Comparison of ENCODE assay signal across 1 cellular context in genomic region chr6:53359088-53359842, GRCh38.
A peak's percentile ranks its signal among the peaks of the same experiment; 100 is the strongest.
TF ChIP-seq lines count a peak whose summit lies in the region.

No MANE protein-coding gene starts in this region.

TF ChIP-seq in GM12878, 131 proteins besides CTCF, POLR2A, EP300 and RAD21 (continued from another document and continues in another):
- TF ChIP-seq ZBTB11 (CRISPR knock-in tag; IDR thresholded peaks at IDR 0.05): no peak
- no peak for TF ChIP-seq ZBTB4 (CRISPR knock-in tag; IDR thresholded peaks at IDR 0.05)
- TF ChIP-seq ESRRA (IDR thresholded peaks at IDR 0.05; ENCODE audit: low read length): no peak
- no peak for TF ChIP-seq CHD1 (IDR thresholded peaks at IDR 0.05; ENCODE audit: low read depth, low read length)
- TF ChIP-seq SPI1 (IDR thresholded peaks at IDR 0.05; ENCODE audit: borderline replicate concordance, insufficient read depth, low read depth, low read length): no peak
- TF ChIP-seq SMAD5 (IDR thresholded peaks at IDR 0.05; ENCODE audit: low read depth): no peak; the same call in 1 of the 2 replicates
- peak; percentile 53 for TF ChIP-seq KLF5 (IDR thresholded peaks at IDR 0.05; ENCODE audit: partially characterized antibody)
- peak; percentile 72 for TF ChIP-seq BACH1 (IDR thresholded peaks at IDR 0.05; ENCODE audit: borderline replicate concordance)
- no peak; the same call in 1 of the 2 replicates for TF ChIP-seq MYB (IDR thresholded peaks at IDR 0.05; ENCODE audit: borderline replicate concordance, low read depth, low read length)
- TF ChIP-seq MTA3 (IDR thresholded peaks at IDR 0.05; ENCODE audit: borderline replicate concordance, low read length): no peak
- TF ChIP-seq ZNF687 (IDR thresholded peaks at IDR 0.05): peak; percentile 59
- TF ChIP-seq PAX8 (IDR thresholded peaks at IDR 0.05): no peak
- TF ChIP-seq RUNX3 (IDR thresholded peaks at IDR 0.05; ENCODE audit: low read length): peak; percentile 77
- no peak for TF ChIP-seq YY1 (IDR thresholded peaks at IDR 0.05; ENCODE audit: low read depth, low read length)
- no peak for TF ChIP-seq TBL1XR1 (IDR thresholded peaks at IDR 0.05; ENCODE audit: low read depth, low read length)
- no peak for TF ChIP-seq ATF3 (IDR thresholded peaks at IDR 0.05; ENCODE audit: borderline replicate concordance, extremely low read depth, low read depth, low read length)
- no peak for TF ChIP-seq CEBPB (IDR thresholded peaks at IDR 0.05; ENCODE audit: borderline replicate concordance in 1 of 2, low read depth in 2 of 2, low read length in 2 of 2)
- no peak for TF ChIP-seq NR2C1 (IDR thresholded peaks at IDR 0.05)
- no peak for TF ChIP-seq POLR2AphosphoS2 (IDR thresholded peaks at IDR 0.05; ENCODE audit: low read depth, low read length)
- TF ChIP-seq CREM (IDR thresholded peaks at IDR 0.05; ENCODE audit: low read depth): 0 out of 2 replicates have a peak, but pooled peaks have one; percentile 28
- TF ChIP-seq LARP7 (IDR thresholded peaks at IDR 0.05): peak; percentile 85
- TF ChIP-seq SREBF2 (IDR thresholded peaks at IDR 0.05; ENCODE audit: low read length): peak; percentile 81
- TF ChIP-seq BCLAF1 (IDR thresholded peaks at IDR 0.05): no peak
- TF ChIP-seq NFYA (IDR thresholded peaks at IDR 0.05; ENCODE audit: borderline replicate concordance, low read depth, low read length): no peak
- TF ChIP-seq JUNB (IDR thresholded peaks at IDR 0.05): no peak
- no peak for TF ChIP-seq IRF5 (IDR thresholded peaks at IDR 0.05; ENCODE audit: borderline replicate concordance)
- TF ChIP-seq SREBF1 (IDR thresholded peaks at IDR 0.05; ENCODE audit: low read length): peak; percentile 91; the same call in 1 of the 2 replicates
- no peak for TF ChIP-seq ETV6 (conservative IDR thresholded peaks at IDR 0.05 in 1 of 2, IDR thresholded peaks at IDR 0.05 in 1 of 2; ENCODE audit: borderline replicate concordance in 1 of 2, low read depth in 1 of 2)
- no peak for TF ChIP-seq USF2 (IDR thresholded peaks at IDR 0.05; ENCODE audit: borderline replicate concordance, low read depth, low read length)
- TF ChIP-seq ATF2 (IDR thresholded peaks at IDR 0.05; ENCODE audit: low read length): no peak
- no peak for TF ChIP-seq NR2C2 (IDR thresholded peaks at IDR 0.05; ENCODE audit: borderline replicate concordance, control insufficient read depth, insufficient read length, low read depth)
- TF ChIP-seq IKZF1 (conservative IDR thresholded peaks at IDR 0.05): peak; percentile 83
- peak; percentile 37 for TF ChIP-seq SP1 (IDR thresholded peaks at IDR 0.05; ENCODE audit: low read depth, low read length)
- TF ChIP-seq NR2F1 (conservative IDR thresholded peaks at IDR 0.05): peak; percentile 68
- TF ChIP-seq GABPA (IDR thresholded peaks at IDR 0.05; ENCODE audit: low read depth): no peak
- no peak for TF ChIP-seq E2F4 (IDR thresholded peaks at IDR 0.05; ENCODE audit: low read depth, low read length)
- no peak for TF ChIP-seq SIN3A (IDR thresholded peaks at IDR 0.05; ENCODE audit: low read depth, low read length)
- no peak for TF ChIP-seq BCL3 (IDR thresholded peaks at IDR 0.05; ENCODE audit: borderline replicate concordance, insufficient read depth, low read depth, low read length, poor library complexity, severe bottlenecking)
- TF ChIP-seq ZBED1 (IDR thresholded peaks at IDR 0.05; ENCODE audit: borderline replicate concordance): no peak
- no peak for TF ChIP-seq FOXM1 (IDR thresholded peaks at IDR 0.05; ENCODE audit: low read depth, low read length)
